In genomic region chr7:29915481-29916215, GRCh38 we compare ENCODE assay signal across 18 cellular contexts.
DNase-seq lines count a peak whose midpoint lies in the region; FAIRE-seq and TF ChIP-seq lines count a peak whose summit lies in the region.
"Had no signal": no experiment of that assay in that cellular context is flagged by ENCODE, and none has a peak within 500 bp of the region (broad histone marks: within the 10 kb centered on the region; RNA-seq: fewer than 3 reads in every experiment).

No MANE protein-coding gene starts in this region.

- H3K4me1 ChIP-seq in astrocyte (ENCODE audit: insufficient read depth, low read length) (no peaks in the 10 kb centered on the region), endodermal cell (ENCODE audit: control insufficient read depth, insufficient read depth, low read length) (no peaks in the 10 kb centered on the region)
- H3K4me1 ChIP-seq: suprapubic skin had no signal

- H3K27me3 Mint-ChIP-seq in astrocyte (ENCODE audit: low read depth, unreplicated experiment) (no peaks in the 10 kb centered on the region), endodermal cell (ENCODE audit: insufficient read depth) (no peaks in the 10 kb centered on the region)
- H3K27me3 Mint-ChIP-seq: activated naive CD8-positive, alpha-beta T cell treated with anti-CD3 and anti-CD28 coated beads for 36 hours had no signal

- H3K79me2 ChIP-seq in astrocyte (ENCODE audit: insufficient read depth, low read length), result peaks cover 3% of the 10 kb centered on the region

- H3K36me3 Mint-ChIP-seq in astrocyte (ENCODE audit: low read depth, unreplicated experiment), result peaks cover 10% of the 10 kb centered on the region
- peaks cover 18% of the 10 kb centered on the region for H3K36me3 Mint-ChIP-seq in endodermal cell (ENCODE audit: low read depth)
- H3K36me3 Mint-ChIP-seq: activated CD8-positive, alpha-beta memory T cell treated with anti-CD3 and anti-CD28 coated beads, Interleukin-2, amount 10 ng/mL, durations not matched to agents 7 days and 5 days had no signal

- WGBS in endodermal cell (ENCODE audit: insufficient coverage in 1 of 2, insufficient read length in 1 of 2), 2 experiments, result 84 to 90% methylated on average over 5 to 7 of the region's 7 CpGs

- no peak for FAIRE-seq in astrocyte (lab: Jason Lieb, UNC)
- FAIRE-seq: GM12892 had no signal

- DNase-seq in DMS79 treated with DMSO at 0.1 percent for 48 hours (lab: John Stamatoyannopoulos, UW) (peak; percentile 17), DMS79 (lab: John Stamatoyannopoulos, UW) (no peak), astrocyte (ENCODE audit: low read depth) (peak; percentile 54), iPS-NIHi7 (ENCODE audit: extremely low spot score) (peak; percentile 4), superior temporal gyrus (ENCODE audit: extremely low spot score) (peak; percentile 21), KG1 (lab: John Stamatoyannopoulos, UW) (no peak), DMS153 treated with DMSO at 0.1 percent for 48 hours (lab: John Stamatoyannopoulos, UW; ENCODE audit: unreplicated experiment) (no peak), endodermal cell (no peak)
- DNase-seq: activated CD8-positive, alpha-beta memory T cell treated with anti-CD3 and anti-CD28 coated beads, Interleukin-2, amount 10 ng/mL, durations not matched to agents 7 days and 5 days; activated naive CD8-positive, alpha-beta T cell treated with anti-CD3 and anti-CD28 coated beads for 36 hours; effector CD4-positive, alpha-beta T cell; Kasumi-1; mucosa of descending colon; NCI-H226 had no signal

- H3K4me1 Mint-ChIP-seq in astrocyte (ENCODE audit: low read depth, unreplicated experiment) (peaks cover 5% of the 10 kb centered on the region), endodermal cell (no peaks in the 10 kb centered on the region)
- H3K4me1 Mint-ChIP-seq: activated CD8-positive, alpha-beta memory T cell treated with anti-CD3 and anti-CD28 coated beads, Interleukin-2, amount 10 ng/mL, durations not matched to agents 7 days and 5 days; activated naive CD8-positive, alpha-beta T cell treated with anti-CD3 and anti-CD28 coated beads for 36 hours had no signal

- no peak overlapping the region for H3K27ac Mint-ChIP-seq in astrocyte (ENCODE audit: unreplicated experiment)
- no peak overlapping the region for H3K27ac Mint-ChIP-seq in endodermal cell
- H3K27ac Mint-ChIP-seq: activated CD8-positive, alpha-beta memory T cell treated with anti-CD3 and anti-CD28 coated beads, Interleukin-2, amount 10 ng/mL, durations not matched to agents 7 days and 5 days; activated naive CD8-positive, alpha-beta T cell treated with anti-CD3 and anti-CD28 coated beads for 36 hours had no signal

- peaks cover 2% of the 10 kb centered on the region for H3K36me3 ChIP-seq in astrocyte (ENCODE audit: insufficient read depth, low read length)
- H3K36me3 ChIP-seq in endodermal cell (ENCODE audit: control insufficient read depth, insufficient read depth, low read length), result peaks cover 24% of the 10 kb centered on the region
- H3K36me3 ChIP-seq: suprapubic skin had no signal

- H3K27ac ChIP-seq in astrocyte (ENCODE audit: low read depth, low read length), result no peak overlapping the region
- no peak overlapping the region for H3K27ac ChIP-seq in endodermal cell (ENCODE audit: low read depth, low read length)
- H3K27ac ChIP-seq: 22Rv1, right atrium auricular region, suprapubic skin had no signal

- peaks cover 5% of the 10 kb centered on the region for H4K20me1 ChIP-seq in astrocyte (ENCODE audit: insufficient read depth, low read length)

- H3K4me3 ChIP-seq in astrocyte (ENCODE audit: insufficient read depth, low read depth, low read length) (no peak overlapping the region), endodermal cell (ENCODE audit: low read length) (no peak overlapping the region)
- H3K4me3 ChIP-seq: mucosa of descending colon, right atrium auricular region, suprapubic skin had no signal

- TF ChIP-seq CTCF in astrocyte (IDR thresholded peaks at IDR 0.05; ENCODE audit: insufficient read depth, low read depth, low read length), result no peak
- no peak for TF ChIP-seq CTCF in endodermal cell (conservative IDR thresholded peaks at IDR 0.05)

- H3K9me3 ChIP-seq in astrocyte (ENCODE audit: insufficient read depth, low read depth, low read length), result no peaks in the 10 kb centered on the region
- no peaks in the 10 kb centered on the region for H3K9me3 ChIP-seq in endodermal cell (ENCODE audit: control insufficient read depth, low read length)
- H3K9me3 ChIP-seq: mucosa of descending colon, right atrium auricular region, suprapubic skin had no signal

- no peak overlapping the region for H3K9ac ChIP-seq in astrocyte (ENCODE audit: low read length)
- no peak overlapping the region for H3K9ac ChIP-seq in endodermal cell (ENCODE audit: extremely low read depth, low read length, poor library complexity, severe bottlenecking)

- no peak overlapping the region for H3K4me2 ChIP-seq in astrocyte (ENCODE audit: low read length)

- no peak overlapping the region for H2AFZ ChIP-seq in astrocyte (ENCODE audit: low read depth, low read length)

- H3K27me3 ChIP-seq in astrocyte (ENCODE audit: insufficient read depth, low read length) (no peaks in the 10 kb centered on the region), endodermal cell (ENCODE audit: control insufficient read depth, insufficient read depth, low read length, poor library complexity, severe bottlenecking) (no peaks in the 10 kb centered on the region)
- H3K27me3 ChIP-seq: right atrium auricular region, suprapubic skin had no signal

- H3K9me3 Mint-ChIP-seq in astrocyte (ENCODE audit: unreplicated experiment) (no peaks in the 10 kb centered on the region), endodermal cell (no peaks in the 10 kb centered on the region)
- H3K9me3 Mint-ChIP-seq: activated naive CD8-positive, alpha-beta T cell treated with anti-CD3 and anti-CD28 coated beads for 36 hours had no signal

- H3K4me3 Mint-ChIP-seq in astrocyte (ENCODE audit: unreplicated experiment) (no peak overlapping the region), endodermal cell (no peak overlapping the region)
- H3K4me3 Mint-ChIP-seq: activated CD8-positive, alpha-beta memory T cell treated with anti-CD3 and anti-CD28 coated beads, Interleukin-2, amount 10 ng/mL, durations not matched to agents 7 days and 5 days; activated naive CD8-positive, alpha-beta T cell treated with anti-CD3 and anti-CD28 coated beads for 36 hours had no signal

Comparison
In these comparisons a context has a peak if more than half of its experiments do, and no peak if none do; other contexts are left out.
1. DNase-seq: peak in DMS79 treated with DMSO at 0.1 percent for 48 hours (single experiment), astrocyte (single experiment), iPS-NIHi7 (single experiment) and superior temporal gyrus (single experiment); none in DMS79 (single experiment), KG1 (single experiment), DMS153 treated with DMSO at 0.1 percent for 48 hours (single experiment) and endodermal cell (single experiment).